In genomic region chr18:48476550-48476917, GRCh38 we compare ENCODE assay signal across 3 cellular contexts.
"Had no signal": no experiment of that assay in that cellular context is flagged by ENCODE, and none has a peak within 500 bp of the region (broad histone marks: within the 10 kb centered on the region; RNA-seq: fewer than 3 reads in every experiment).

No MANE protein-coding gene starts in this region.

- DNase-seq: NCI-H2081 treated with DMSO at 0.1 percent for 48 hours; NK-92 treated with Interleukin-12 subunit alpha and Interleukin-12 subunit beta, amount 100 ng/mL, for 24 hours had no signal

- H3K27ac ChIP-seq: RWPE1 had no signal
